7 cellular contexts compared by ENCODE assay signal in genomic region chr9:119289740-119290139, GRCh38.
DNase-seq lines count a peak whose midpoint lies in the region; ATAC-seq and TF ChIP-seq lines count a peak whose summit lies in the region.

No MANE protein-coding gene starts in this region.

- ATAC-seq in GM19372 (IDR thresholded peaks at IDR 0.05; ENCODE audit: low read depth, unreplicated experiment) (peak; percentile 74), HG03575 (IDR thresholded peaks at IDR 0.05; ENCODE audit: extremely low read depth, insufficient number of reproducible peaks, low FRiP score, unreplicated experiment) (peak; percentile 56)

- no peaks in the 10 kb centered on the region for H3K9me3 Mint-ChIP-seq in endothelial cell (ENCODE audit: unreplicated experiment)

- H3K4me1 Mint-ChIP-seq in endothelial cell (ENCODE audit: unreplicated experiment), result peaks cover 8% of the 10 kb centered on the region

- no peaks in the 10 kb centered on the region for H3K36me3 Mint-ChIP-seq in endothelial cell (ENCODE audit: low read depth, unreplicated experiment)

- no peak overlapping the region for H3K4me3 Mint-ChIP-seq in endothelial cell (ENCODE audit: unreplicated experiment)

- DNase-seq in GM04503 (ENCODE audit: low read depth) (peak; percentile 8), OCI-M1 (lab: John Stamatoyannopoulos, UW) (peak; percentile 76), endothelial cell (ENCODE audit: low spot score) (peak; percentile 71), myocyte (ENCODE audit: low read depth) (peak; percentile 77), UCSD-AML1 (lab: John Stamatoyannopoulos, UW; ENCODE audit: unreplicated experiment) (no peak)

- peak; percentile 80 for TF ChIP-seq CTCF in endothelial cell (IDR thresholded peaks at IDR 0.05; ENCODE audit: unreplicated experiment)

- H3K27ac Mint-ChIP-seq in endothelial cell (ENCODE audit: unreplicated experiment), result no peak overlapping the region

- no peaks in the 10 kb centered on the region for H3K27me3 Mint-ChIP-seq in endothelial cell (ENCODE audit: unreplicated experiment)
